9 cellular contexts compared by ENCODE assay signal in the genomic region with DNA sequence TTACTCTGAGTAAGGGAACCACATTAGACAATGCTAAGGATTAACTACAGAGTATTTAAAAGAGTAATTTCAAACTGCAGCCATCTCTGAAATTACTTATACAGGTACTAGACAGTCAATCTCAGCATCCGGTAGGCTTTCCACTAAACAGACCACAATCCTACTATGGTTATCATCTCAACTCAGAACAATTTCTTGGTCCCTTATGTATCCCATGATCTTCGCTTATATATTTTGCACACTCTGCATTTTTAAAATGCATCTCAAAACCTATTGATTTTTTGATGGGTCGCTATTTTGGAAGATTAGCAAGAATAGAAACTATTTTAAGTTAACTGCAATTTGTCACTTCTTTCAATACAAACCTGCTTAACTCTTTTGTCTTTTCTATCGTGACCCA. TPM values are rescaled to one million over a fixed set of nuclear protein-coding genes. Genes with fewer than 3 reads are reported as not detected.
DNase-seq lines count a peak whose midpoint lies in the region; ATAC-seq, FAIRE-seq and TF ChIP-seq lines count a peak whose summit lies in the region.
"Had no signal": no experiment of that assay in that cellular context is flagged by ENCODE, and none has a peak within 500 bp of the region (broad histone marks: within the 10 kb centered on the region; RNA-seq: fewer than 3 reads in every experiment).

No MANE protein-coding gene starts in this region.

- peaks cover 3 to 15% of the 10 kb centered on the region in 2 donors for H3K4me1 ChIP-seq in small intestine (ENCODE audit: control insufficient read depth in 2 of 2, insufficient read depth in 1 of 2, low read depth in 1 of 2, low read length in 1 of 2)

- H3K27me3 ChIP-seq in small intestine (ENCODE audit: control insufficient read depth in 2 of 2, insufficient read depth in 2 of 2, low read length in 2 of 2), result no peaks in the 10 kb centered on the region

- WGBS in small intestine, 3 donors, result 17 to 25% (median 21%) methylated on average over 4 of the region's 4 CpGs

- H3K4me3 ChIP-seq in small intestine (ENCODE audit: low read depth in 1 of 2, low read length in 2 of 2), result peak overlapping the region in 1 of 2 donors; percentile 97

- H3K4me3 Mint-ChIP-seq in T-helper 2 cell treated with Interferon-gamma antibody and Interleukin-4, amounts not matched to agents 5 μg/mL and 100 μg/mL, for 36 hours, result peak overlapping the region; percentile 94
- peak overlapping the region; percentile 98 for H3K4me3 Mint-ChIP-seq in glutamatergic neuron (ENCODE audit: unreplicated experiment)
- H3K4me3 Mint-ChIP-seq in stimulated activated memory B cell treated with anti-CD40 and anti-IgM and Interleukin-4, amounts not matched to agents 10 μg/mL and 1 μg/mL and 100 μg/mL, for 72 hours, result peak overlapping the region; percentile 94

- peaks cover 0 to 2% of the 10 kb centered on the region in 2 donors for H3K36me3 ChIP-seq in small intestine (ENCODE audit: control insufficient read depth in 2 of 2, insufficient read depth in 2 of 2, low read length in 2 of 2)

- peaks cover 49% of the 10 kb centered on the region for H3K4me1 Mint-ChIP-seq in T-helper 2 cell treated with Interferon-gamma antibody and Interleukin-4, amounts not matched to agents 5 μg/mL and 100 μg/mL, for 36 hours (ENCODE audit: low read depth)
- H3K4me1 Mint-ChIP-seq in glutamatergic neuron (ENCODE audit: low read depth, unreplicated experiment), result peaks cover 20% of the 10 kb centered on the region
- peaks cover 55% of the 10 kb centered on the region for H3K4me1 Mint-ChIP-seq in stimulated activated memory B cell treated with anti-CD40 and anti-IgM and Interleukin-4, amounts not matched to agents 10 μg/mL and 1 μg/mL and 100 μg/mL, for 72 hours

- ATAC-seq in stimulated activated memory B cell treated with anti-CD40 and anti-IgM and Interleukin-4, amounts not matched to agents 10 μg/mL and 1 μg/mL and 100 μg/mL, for 72 hours, result no peak

- H3K36me3 Mint-ChIP-seq in T-helper 2 cell treated with Interferon-gamma antibody and Interleukin-4, amounts not matched to agents 5 μg/mL and 100 μg/mL, for 36 hours (ENCODE audit: low read depth), result peaks cover 13% of the 10 kb centered on the region
- peaks cover 3% of the 10 kb centered on the region for H3K36me3 Mint-ChIP-seq in glutamatergic neuron (ENCODE audit: unreplicated experiment)
- H3K36me3 Mint-ChIP-seq in stimulated activated memory B cell treated with anti-CD40 and anti-IgM and Interleukin-4, amounts not matched to agents 10 μg/mL and 1 μg/mL and 100 μg/mL, for 72 hours, result peaks cover 15% of the 10 kb centered on the region

- H3K27ac Mint-ChIP-seq in T-helper 2 cell treated with Interferon-gamma antibody and Interleukin-4, amounts not matched to agents 5 μg/mL and 100 μg/mL, for 36 hours, result peak overlapping the region; percentile 80
- H3K27ac Mint-ChIP-seq in glutamatergic neuron (ENCODE audit: unreplicated experiment), result peak overlapping the region; percentile 95
- H3K27ac Mint-ChIP-seq in stimulated activated memory B cell treated with anti-CD40 and anti-IgM and Interleukin-4, amounts not matched to agents 10 μg/mL and 1 μg/mL and 100 μg/mL, for 72 hours, result peak overlapping the region; percentile 86

- DNase-seq in DMS53 (lab: John Stamatoyannopoulos, UW) (peak; percentile 39), DMS53 treated with DMSO at 0.1 percent for 48 hours (lab: John Stamatoyannopoulos, UW; ENCODE audit: unreplicated experiment) (no peak), glutamatergic neuron (no peak), foreskin melanocyte (no peak), SHP77 (lab: John Stamatoyannopoulos, UW) (no peak), small intestine (no peak)
- no peak for DNase-seq in T-helper 2 cell treated with Interferon-gamma antibody and Interleukin-4, amounts not matched to agents 5 μg/mL and 100 μg/mL, for 36 hours (ENCODE audit: low spot score)

- no peak for TF ChIP-seq CTCF in glutamatergic neuron (IDR thresholded peaks at IDR 0.05; ENCODE audit: partially characterized antibody, unreplicated experiment)

- no peaks in the 10 kb centered on the region for H3K9me3 ChIP-seq in small intestine (ENCODE audit: control insufficient read depth, low read depth)

- H3K27ac ChIP-seq in small intestine (ENCODE audit: low read depth in 1 of 2, low read length in 1 of 2), result no peak overlapping the region

- no peaks in the 10 kb centered on the region for H3K9me3 Mint-ChIP-seq in T-helper 2 cell treated with Interferon-gamma antibody and Interleukin-4, amounts not matched to agents 5 μg/mL and 100 μg/mL, for 36 hours
- peaks cover 10% of the 10 kb centered on the region for H3K9me3 Mint-ChIP-seq in glutamatergic neuron (ENCODE audit: unreplicated experiment)
- H3K9me3 Mint-ChIP-seq in stimulated activated memory B cell treated with anti-CD40 and anti-IgM and Interleukin-4, amounts not matched to agents 10 μg/mL and 1 μg/mL and 100 μg/mL, for 72 hours, result no peaks in the 10 kb centered on the region

- FAIRE-seq in small intestine (lab: Jason Lieb, UNC), result no peak
- FAIRE-seq: A204.1 had no signal

- peaks cover 24% of the 10 kb centered on the region for H3K27me3 Mint-ChIP-seq in T-helper 2 cell treated with Interferon-gamma antibody and Interleukin-4, amounts not matched to agents 5 μg/mL and 100 μg/mL, for 36 hours (ENCODE audit: low read depth)
- H3K27me3 Mint-ChIP-seq in glutamatergic neuron (ENCODE audit: unreplicated experiment), result peaks cover 10% of the 10 kb centered on the region
- H3K27me3 Mint-ChIP-seq in stimulated activated memory B cell treated with anti-CD40 and anti-IgM and Interleukin-4, amounts not matched to agents 10 μg/mL and 1 μg/mL and 100 μg/mL, for 72 hours, result no peaks in the 10 kb centered on the region

RNA-seq across cellular contexts. Expression of a gene that starts 1.4 kb away (rescaled TPM):
- total RNA-seq in glutamatergic neuron (ENCODE audit: unreplicated experiment), result 136 TPM
- polyA plus RNA-seq in small intestine, result 10 to 100 TPM; 31.1 to 73.1 (median 56.7) TPM
